In genomic region chr6:31125162-31125561, GRCh38 we compare ENCODE assay signal across 9 cellular contexts. TPM values are rescaled to one million over a fixed set of nuclear protein-coding genes. Genes with fewer than 3 reads are reported as not detected.
DNase-seq lines count a peak whose midpoint lies in the region; ATAC-seq and TF ChIP-seq lines count a peak whose summit lies in the region.
"Had no signal": no experiment of that assay in that cellular context is flagged by ENCODE, and none has a peak within 500 bp of the region (broad histone marks: within the 10 kb centered on the region; RNA-seq: fewer than 3 reads in every experiment).

No MANE protein-coding gene starts in this region.

- intact Hi-C loops in Calu3 (cut with micrococcal nuclease; ENCODE audit: unreplicated experiment) (loop anchor here (5.0 kb wide), 1 partner anchor 208 kb away; no protein-coding TSS in a partner anchor), PC-9 (cut with micrococcal nuclease; ENCODE audit: unreplicated experiment) (loop anchor here (5.0 kb wide), 1 partner anchor 53 kb away; no protein-coding TSS in a partner anchor), esophagus squamous epithelium (cut with DNase I) (no loop called here)

- H3K36me3 ChIP-seq in PC-9 (ENCODE audit: low read depth) (no peaks in the 10 kb centered on the region), esophagus squamous epithelium (no peaks in the 10 kb centered on the region), neural progenitor cell (no peaks in the 10 kb centered on the region), hepatocyte (replicated peaks; ENCODE audit: insufficient read depth, low read depth) (no peaks in the 10 kb centered on the region)

- peaks cover 41% of the 10 kb centered on the region for H3K36me3 Mint-ChIP-seq in Calu3 (ENCODE audit: insufficient read depth, unreplicated experiment)
- no peaks in the 10 kb centered on the region for H3K36me3 Mint-ChIP-seq in neural progenitor cell
- H3K36me3 Mint-ChIP-seq: activated naive CD8-positive, alpha-beta T cell had no signal

- H3K27me3 ChIP-seq in PC-9 (ENCODE audit: insufficient read depth, low read depth), result no peaks in the 10 kb centered on the region
- H3K27me3 ChIP-seq in esophagus squamous epithelium, result peaks cover 0 to 3% (median 0%) of the 10 kb centered on the region in 4 donors
- H3K27me3 ChIP-seq in neural progenitor cell, result no peaks in the 10 kb centered on the region
- H3K27me3 ChIP-seq in hepatocyte, result no peaks in the 10 kb centered on the region

- no peak for TF ChIP-seq CTCF in Calu3 (IDR thresholded peaks at IDR 0.05; ENCODE audit: unreplicated experiment)
- no peak for TF ChIP-seq CTCF in PC-9 (conservative IDR thresholded peaks at IDR 0.05)
- TF ChIP-seq CTCF in esophagus squamous epithelium (IDR thresholded peaks at IDR 0.05), result no peak
- TF ChIP-seq CTCF in neural progenitor cell (IDR thresholded peaks at IDR 0.05), result no peak
- no peak for TF ChIP-seq CTCF in hepatocyte (IDR thresholded peaks at IDR 0.05; ENCODE audit: poor library complexity)

- H3K27me3 Mint-ChIP-seq in Calu3 (ENCODE audit: unreplicated experiment), result no peaks in the 10 kb centered on the region
- peaks cover 7% of the 10 kb centered on the region for H3K27me3 Mint-ChIP-seq in neural progenitor cell (ENCODE audit: insufficient read depth, low read depth)
- H3K27me3 Mint-ChIP-seq: activated naive CD8-positive, alpha-beta T cell had no signal

- no peaks in the 10 kb centered on the region for H3K9me3 Mint-ChIP-seq in Calu3 (ENCODE audit: low read depth, unreplicated experiment)
- no peaks in the 10 kb centered on the region for H3K9me3 Mint-ChIP-seq in neural progenitor cell

- H3K4me3 ChIP-seq in PC-9, result no peak overlapping the region
- no peak overlapping the region for H3K4me3 ChIP-seq in esophagus squamous epithelium
- no peak overlapping the region for H3K4me3 ChIP-seq in neural progenitor cell
- H3K4me3 ChIP-seq in hepatocyte, result no peak overlapping the region

- H3K9me3 ChIP-seq in PC-9 (ENCODE audit: insufficient read depth, low read depth) (no peaks in the 10 kb centered on the region), esophagus squamous epithelium (no peaks in the 10 kb centered on the region), neural progenitor cell (ENCODE audit: low read depth) (no peaks in the 10 kb centered on the region), hepatocyte (ENCODE audit: low read depth) (no peaks in the 10 kb centered on the region)

- H3K4me1 ChIP-seq in PC-9 (replicated peaks; ENCODE audit: insufficient read depth), result peaks cover 15% of the 10 kb centered on the region
- H3K4me1 ChIP-seq in esophagus squamous epithelium, result peaks cover 4 to 73% (median 23%) of the 10 kb centered on the region in 3 donors
- H3K4me1 ChIP-seq in neural progenitor cell, result peaks cover 13% of the 10 kb centered on the region
- H3K4me1 ChIP-seq in hepatocyte (ENCODE audit: insufficient read depth), result peaks cover 9% of the 10 kb centered on the region

- CTCF ChIA-PET in Calu3 (lab: Charles Lee) (interaction anchor here (0.7 to 3.7 kb wide), 9 partner anchors 10 to 241 kb away, joined by 3 to 20 read pairs (median 4); partner anchors contain the start of gene PSORS1C1), PC-9 (lab: Charles Lee) (interaction anchor here (0.6 to 1.2 kb wide), 4 partner anchors 10 to 68 kb away, joined by 3 to 4 read pairs (median 4); no protein-coding TSS in a partner anchor)

- POLR2A ChIA-PET in PC-9 (lab: Charles Lee; ENCODE audit: unreplicated experiment), result no interaction called here

- ATAC-seq in GM18909 (IDR thresholded peaks at IDR 0.05; ENCODE audit: poor library complexity, unreplicated experiment), result no peak

- 26 to 40% methylated on average over 7 of the region's 8 CpGs for WGBS in esophagus squamous epithelium, 2 donors
- 77% methylated on average over 8 of the region's 8 CpGs for WGBS in hepatocyte (ENCODE audit: low lambda C conversion rate, missing lambda C conversion rate)

- H2AFZ ChIP-seq in PC-9 (no peak overlapping the region), neural progenitor cell (replicated peaks) (peak overlapping the region; percentile 60), hepatocyte (no peak overlapping the region)

- H3F3A ChIP-seq in PC-9 (ENCODE audit: insufficient read depth, low read depth), result no peaks in the 10 kb centered on the region
- H3F3A ChIP-seq in neural progenitor cell (ENCODE audit: low read depth), result no peaks in the 10 kb centered on the region

- H3K27ac Mint-ChIP-seq in Calu3 (ENCODE audit: unreplicated experiment), result peak overlapping the region; percentile 56
- H3K27ac Mint-ChIP-seq in neural progenitor cell, result peak overlapping the region; percentile 38
- H3K27ac Mint-ChIP-seq: activated naive CD8-positive, alpha-beta T cell had no signal

- BruUV-seq in Calu3 (replicated peaks; lab: Mats Ljungman, UMichigan) (no TSS peak), PC-9 (replicated peaks; lab: Mats Ljungman, UMichigan) (no TSS peak)

- H3K27ac ChIP-seq in PC-9 (no peak overlapping the region), esophagus squamous epithelium (peak overlapping the region; percentile 25 to 57 (median 41)), neural progenitor cell (no peak overlapping the region), hepatocyte (no peak overlapping the region)

- H3K4me2 ChIP-seq in PC-9 (peak overlapping the region; percentile 42; the same call in 1 of the 2 replicates), neural progenitor cell (peak overlapping the region; percentile 22), hepatocyte (no peak overlapping the region)

- no peak overlapping the region for H3K9ac ChIP-seq in neural progenitor cell

- H4K20me1 ChIP-seq in PC-9 (ENCODE audit: insufficient read depth), result no peaks in the 10 kb centered on the region; the same call in 1 of the 2 replicates
- H4K20me1 ChIP-seq in neural progenitor cell (ENCODE audit: low read depth), result no peaks in the 10 kb centered on the region
- H4K20me1 ChIP-seq in hepatocyte (ENCODE audit: insufficient read depth, poor library complexity, severe bottlenecking), result no peaks in the 10 kb centered on the region

- H3K79me2 ChIP-seq in PC-9 (ENCODE audit: low read depth), result no peaks in the 10 kb centered on the region
- no peaks in the 10 kb centered on the region for H3K79me2 ChIP-seq in neural progenitor cell (ENCODE audit: low read depth)
- no peaks in the 10 kb centered on the region for H3K79me2 ChIP-seq in hepatocyte

- no peak for TF ChIP-seq POLR2A in esophagus squamous epithelium (IDR thresholded peaks at IDR 0.05)

- H3K4me3 Mint-ChIP-seq in Calu3 (ENCODE audit: low read depth, unreplicated experiment), result peak overlapping the region; percentile 15
- no peak overlapping the region for H3K4me3 Mint-ChIP-seq in neural progenitor cell
- H3K4me3 Mint-ChIP-seq: activated naive CD8-positive, alpha-beta T cell had no signal

- DNase-seq in Calu3 (peak; percentile 88), PC-9 (peak in 1 of 2 experiments; percentile 73), esophagus squamous epithelium (lab: John Stamatoyannopoulos, UW) (no peak), neural progenitor cell (ENCODE audit: low spot score) (no peak), hepatocyte (ENCODE audit: low spot score) (no peak), GM19240 (ENCODE audit: insufficient read length, low spot score) (no peak)
- DNase-seq in activated CD4-positive, alpha-beta T cell treated with anti-CD3 and anti-CD28 coated beads, Interleukin-2, amount 50 U/mL, for 1 hour, result no peak

- H3K4me1 Mint-ChIP-seq in Calu3 (ENCODE audit: low read depth, unreplicated experiment), result peaks cover 59% of the 10 kb centered on the region
- H3K4me1 Mint-ChIP-seq in neural progenitor cell, result peaks cover 20% of the 10 kb centered on the region

- H3K9me2 ChIP-seq in PC-9 (ENCODE audit: insufficient read depth) (no peaks in the 10 kb centered on the region), hepatocyte (replicated peaks; ENCODE audit: insufficient read depth) (no peaks in the 10 kb centered on the region)

RNA-seq across cellular contexts. Expression of gene CDSN, which starts 4.9 kb away (rescaled TPM):
- 0.35 and 0.42 TPM in 2 replicates for total RNA-seq in Calu3 (2022)
- total RNA-seq in PC-9 (2021), result 1.0 and 1.9 TPM in 2 replicates
- total RNA-seq in esophagus squamous epithelium, result under 1 TPM in 1 of 4 donors, not detected in 3; 0.13 TPM
- not detected in 2 replicates for total RNA-seq in neural progenitor cell (ENCODE audit: low replicate concordance)
- total RNA-seq in hepatocyte, result 0.20 TPM in 1 of 2 replicates, not detected in the other
- polyA plus RNA-seq in hepatocyte, result not detected in 2 replicates

RNA-seq across cellular contexts. Expression of gene PSORS1C1, which starts 10.6 kb away (rescaled TPM):
- total RNA-seq in Calu3 (2022) (9.4 and 11.0 TPM in 2 replicates), PC-9 (2021) (29.2 and 34.2 TPM in 2 replicates), esophagus squamous epithelium (1 to 10 TPM in 3 of 4 donors, under 1 TPM in 1; 0.06 to 2.7 (median 1.2) TPM), neural progenitor cell (ENCODE audit: low replicate concordance) (not detected in 2 replicates), hepatocyte (0.80 and 1.4 TPM in 2 replicates)
- polyA plus RNA-seq in hepatocyte, result 3.9 and 4.6 TPM in 2 replicates

RNA-seq across cellular contexts. Expression of gene C6orf15, which starts 12.8 kb away (rescaled TPM):
- total RNA-seq in Calu3 (2022) (not detected in 2 replicates), PC-9 (2021) (21.1 and 21.6 TPM in 2 replicates), esophagus squamous epithelium (1 to 10 TPM in 1 of 4 donors, not detected in 3; 1.6 TPM), neural progenitor cell (ENCODE audit: low replicate concordance) (not detected in 2 replicates), hepatocyte (not detected in 2 replicates)
- not detected in 2 replicates for polyA plus RNA-seq in hepatocyte

RNA-seq across cellular contexts. Expression of gene PSORS1C2, which starts 13.7 kb away (rescaled TPM):
- total RNA-seq in Calu3 (2022) (not detected in 2 replicates), PC-9 (2021) (not detected in 2 replicates), esophagus squamous epithelium (under 1 TPM in 1 of 4 donors, not detected in 3; 0.91 TPM), neural progenitor cell (ENCODE audit: low replicate concordance) (not detected in 2 replicates), hepatocyte (not detected in 2 replicates)
- polyA plus RNA-seq in hepatocyte, result not detected in 2 replicates

RNA-seq across cellular contexts. Expression of gene CCHCR1, which starts 32.4 kb away (rescaled TPM):
- total RNA-seq in Calu3 (2022), result 95.2 and 105 TPM in 2 replicates
- 60.6 and 69.0 TPM in 2 replicates for total RNA-seq in PC-9 (2021)
- 10 to 100 TPM; 11.9 to 21.1 (median 16.2) TPM for total RNA-seq in esophagus squamous epithelium
- total RNA-seq in neural progenitor cell (ENCODE audit: low replicate concordance), result 23.2 and 54.9 TPM in 2 replicates
- 7.9 and 8.9 TPM in 2 replicates for total RNA-seq in hepatocyte
- 6.1 and 13.3 TPM in 2 replicates for polyA plus RNA-seq in hepatocyte

Comparison
In these comparisons a context has a peak if more than half of its experiments do, and no peak if none do; other contexts are left out.
1. H3K27ac ChIP-seq: peak in esophagus squamous epithelium (4 of 4); none in PC-9 (single experiment), neural progenitor cell (single experiment) and hepatocyte (single experiment).